In genomic region chr21:39588884-39589283, GRCh38 we compare ENCODE assay signal across 2 cellular contexts.
TF ChIP-seq lines count a peak whose summit lies in the region.

No MANE protein-coding gene starts in this region.

TF ChIP-seq in HEK293, 187 proteins besides CTCF, POLR2A, EP300 and RAD21 (continued from another document):
- TF ChIP-seq SETDB1 (IDR thresholded peaks at IDR 0.05; ENCODE audit: insufficient read length, low read length) (peak; percentile 69), ZNF426 (tag by site-specific recombination; IDR thresholded peaks at IDR 0.05) (no peak), ZEB2 (tag by site-specific recombination; IDR thresholded peaks at IDR 0.05) (no peak), ZNF660 (tag by site-specific recombination; IDR thresholded peaks at IDR 0.05) (no peak), TRIM28 (IDR thresholded peaks at IDR 0.05; ENCODE audit: borderline replicate concordance, low read length) (peak; percentile 78; the same call in 1 of the 2 replicates), PRDM10 (tag by site-specific recombination; IDR thresholded peaks at IDR 0.05) (no peak), ZNF433 (tag by site-specific recombination; IDR thresholded peaks at IDR 0.05; ENCODE audit: low read depth) (no peak)

TF ChIP-seq in H1, 55 proteins besides CTCF, POLR2A, EP300 and RAD21 (continued from another document):
- no peak for TF ChIP-seq CBX8 (IDR thresholded peaks at IDR 0.05; ENCODE audit: borderline replicate concordance, low read depth, low read length)
- TF ChIP-seq E2F6 (IDR thresholded peaks at IDR 0.05): no peak
- no peak for TF ChIP-seq SP1 (IDR thresholded peaks at IDR 0.05; ENCODE audit: low read depth, low read length)
- TF ChIP-seq HDAC2 (IDR thresholded peaks at IDR 0.05; ENCODE audit: borderline replicate concordance in 1 of 2, low read depth in 2 of 2, low read length in 2 of 2): no peak
- TF ChIP-seq SP4 (IDR thresholded peaks at IDR 0.05; ENCODE audit: low read length): no peak
- no peak for TF ChIP-seq CREB1 (IDR thresholded peaks at IDR 0.05)
- TF ChIP-seq ZNF274 (IDR thresholded peaks at IDR 0.05; ENCODE audit: borderline replicate concordance, extremely low read depth, low read length): no peak
- TF ChIP-seq SP2 (IDR thresholded peaks at IDR 0.05; ENCODE audit: low read length): no peak
- TF ChIP-seq KDM4A (IDR thresholded peaks at IDR 0.05; ENCODE audit: low read depth, low read length, severe bottlenecking): no peak
- TF ChIP-seq TAF1 (IDR thresholded peaks at IDR 0.05; ENCODE audit: low read depth, low read length): no peak
- no peak for TF ChIP-seq RNF2 (IDR thresholded peaks at IDR 0.05; ENCODE audit: borderline replicate concordance, low read depth, low read length, missing control alignments, poor library complexity, severe bottlenecking)
- TF ChIP-seq JUN (IDR thresholded peaks at IDR 0.05; ENCODE audit: low read depth, low read length): no peak
